ENCODE assay signal across 13 cellular contexts in the genomic region with DNA sequence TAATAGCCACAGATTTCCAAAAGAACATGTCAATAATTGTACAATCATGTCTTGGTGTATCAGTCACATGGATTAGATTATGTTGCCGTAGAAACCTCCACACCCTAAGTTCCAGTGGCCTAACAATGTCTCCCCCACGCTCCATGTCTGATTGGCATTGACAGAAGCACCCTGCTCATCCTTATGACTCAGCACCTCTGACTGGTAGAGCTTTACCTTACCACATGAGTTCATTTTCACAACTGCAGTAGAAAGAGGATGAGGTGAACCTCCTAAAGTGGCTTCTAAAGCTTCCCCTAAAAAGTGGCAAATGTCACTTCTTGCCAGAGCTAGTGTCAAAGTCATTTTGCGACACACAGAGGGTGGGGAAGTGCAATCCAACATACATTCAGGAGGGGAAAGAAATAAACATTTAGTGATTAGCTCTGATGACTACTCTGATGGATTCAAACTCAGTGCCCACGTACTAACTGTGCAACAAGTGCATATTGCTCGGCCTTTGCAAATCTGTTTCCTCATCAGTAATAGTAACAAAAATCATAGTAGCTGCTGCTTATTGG. TPM values are rescaled to one million over a fixed set of nuclear protein-coding genes. Genes with fewer than 3 reads are reported as not detected.
A peak's percentile ranks its signal among the peaks of the same experiment; 100 is the strongest.
DNase-seq lines count a peak whose midpoint lies in the region; ATAC-seq and TF ChIP-seq lines count a peak whose summit lies in the region.
"Had no signal": no experiment of that assay in that cellular context is flagged by ENCODE, and none has a peak within 500 bp of the region (broad histone marks: within the 10 kb centered on the region; RNA-seq: fewer than 3 reads in every experiment).

No MANE protein-coding gene starts in this region.

- intact Hi-C loops in left lung (cut with DNase I) = no loop called here

- TF ChIP-seq CTCF in KMS-11 (conservative IDR thresholded peaks at IDR 0.05; ENCODE audit: low read depth, low read length) (no peak), left lung (IDR thresholded peaks at IDR 0.05) (no peak)

- H4K20me1 ChIP-seq in KMS-11 (ENCODE audit: insufficient read depth) = no peaks in the 10 kb centered on the region

- peak overlapping the region; percentile 13; the same call in 1 of the 2 replicates for H3K4me2 ChIP-seq in KMS-11

- H3K36me3 ChIP-seq in KMS-11 (ENCODE audit: insufficient read depth) (no peaks in the 10 kb centered on the region), left lung (no peaks in the 10 kb centered on the region)
- H3K36me3 ChIP-seq: upper lobe of left lung had no signal

- no peak overlapping the region for H3K9ac ChIP-seq in KMS-11

- ATAC-seq in GM18505 (IDR thresholded peaks at IDR 0.05; ENCODE audit: unreplicated experiment) = peak; percentile 87
- peak; percentile 92 for ATAC-seq in GM21717 (IDR thresholded peaks at IDR 0.05; ENCODE audit: unreplicated experiment)
- ATAC-seq in left lung = peak; percentile 23

- peaks cover 0 to 15% (median 7%) of the 10 kb centered on the region in 3 donors for H3K27me3 Mint-ChIP-seq in immature natural killer cell (ENCODE audit: low read depth in 3 of 3)

- no peak overlapping the region for H3K27ac Mint-ChIP-seq in immature natural killer cell
- H3K27ac Mint-ChIP-seq: nephron progenitor cell had no signal

- no peak overlapping the region for H2AFZ ChIP-seq in KMS-11 (ENCODE audit: low read depth)

- H3K9me3 Mint-ChIP-seq in immature natural killer cell = peaks cover 0 to 5% (median 0%) of the 10 kb centered on the region in 6 donors

- no peak overlapping the region for H3K4me3 Mint-ChIP-seq in immature natural killer cell
- H3K4me3 Mint-ChIP-seq: nephron progenitor cell had no signal

- H3K4me3 ChIP-seq in KMS-11 (IDR thresholded peaks at IDR 0.05; ENCODE audit: insufficient read depth, low read depth, low read length) (no peak overlapping the region), left lung (no peak overlapping the region)
- H3K4me3 ChIP-seq: upper lobe of left lung had no signal

- H3K4me1 Mint-ChIP-seq in immature natural killer cell = no peaks in the 10 kb centered on the region
- H3K4me1 Mint-ChIP-seq: nephron progenitor cell had no signal

- no peak overlapping the region for H3K27ac ChIP-seq in KMS-11
- peak overlapping the region in 1 of 2 donors; percentile 66 for H3K27ac ChIP-seq in left lung

- H3K4me1 ChIP-seq in KMS-11 (ENCODE audit: low read depth, poor library complexity, severe bottlenecking) (peaks cover 26% of the 10 kb centered on the region), left lung (peaks cover 0 to 11% of the 10 kb centered on the region in 2 donors)
- H3K4me1 ChIP-seq: upper lobe of left lung had no signal

- no peak for DNase-seq in left lung
- no peak for DNase-seq in NK-92 (lab: John Stamatoyannopoulos, UW; ENCODE audit: unreplicated experiment)
- no peak for DNase-seq in NCI-H1930 (lab: John Stamatoyannopoulos, UW)
- no peak for DNase-seq in NCI-H1092 treated with DMSO at 0.1 percent for 48 hours (lab: John Stamatoyannopoulos, UW)
- no peak for DNase-seq in immature natural killer cell
- DNase-seq: cerebellar nuclear complex; nephron progenitor cell; SHP77 treated with DMSO at 0.1 percent for 48 hours; stimulated activated CD4-positive, alpha-beta T cell treated with anti-CD3 and anti-CD28 coated beads, Interleukin-4, amount 100 ng/mL, for 1 hour; upper lobe of left lung had no signal

- H3K27me3 ChIP-seq in KMS-11 (ENCODE audit: insufficient read depth, low read depth) (no peaks in the 10 kb centered on the region), left lung (peaks cover 0 to 7% of the 10 kb centered on the region in 2 donors)
- H3K27me3 ChIP-seq: upper lobe of left lung had no signal

- TF ChIP-seq POLR2A in GM18505 (IDR thresholded peaks at IDR 0.05; ENCODE audit: borderline replicate concordance, extremely low read depth, insufficient read depth, insufficient read length) = no peak

- H3K36me3 Mint-ChIP-seq in immature natural killer cell = no peaks in the 10 kb centered on the region

- no peaks in the 10 kb centered on the region for H3K79me2 ChIP-seq in KMS-11 (ENCODE audit: insufficient read depth, low read depth)

- H3K9me3 ChIP-seq in left lung = peaks cover 0 to under 1% of the 10 kb centered on the region in 2 donors

RNA-seq across cellular contexts. Expression of a gene that starts 30.6 kb away (rescaled TPM):
- not detected for total RNA-seq in left lung
- polyA plus RNA-seq in immature natural killer cell = not detected
- total RNA-seq: upper lobe of left lung had no signal

RNA-seq across cellular contexts. Expression of a gene that starts 39.5 kb away (rescaled TPM):
- 10 to 100 TPM; 24.0 to 26.5 TPM for total RNA-seq in left lung
- 1 to 10 TPM in 2 of 3 donors, under 1 TPM in 1; 0.46 to 5.9 (median 3.2) TPM for polyA plus RNA-seq in immature natural killer cell

RNA-seq across cellular contexts. Expression of a gene that starts 51.8 kb away (rescaled TPM):
- 10 to 100 TPM; 31.2 to 35.5 TPM for total RNA-seq in left lung
- 10 to 100 TPM; 17.1 to 36.9 (median 29.3) TPM for polyA plus RNA-seq in immature natural killer cell

Comparison
In these comparisons a context has a peak if more than half of its experiments do, and no peak if none do; other contexts are left out.
1. ATAC-seq: peak in every context shown above with its lines; median percentile 92 in GM21717; 87 in GM18505; 23 in left lung.